23 cellular contexts compared by ENCODE assay signal in the genomic region with DNA sequence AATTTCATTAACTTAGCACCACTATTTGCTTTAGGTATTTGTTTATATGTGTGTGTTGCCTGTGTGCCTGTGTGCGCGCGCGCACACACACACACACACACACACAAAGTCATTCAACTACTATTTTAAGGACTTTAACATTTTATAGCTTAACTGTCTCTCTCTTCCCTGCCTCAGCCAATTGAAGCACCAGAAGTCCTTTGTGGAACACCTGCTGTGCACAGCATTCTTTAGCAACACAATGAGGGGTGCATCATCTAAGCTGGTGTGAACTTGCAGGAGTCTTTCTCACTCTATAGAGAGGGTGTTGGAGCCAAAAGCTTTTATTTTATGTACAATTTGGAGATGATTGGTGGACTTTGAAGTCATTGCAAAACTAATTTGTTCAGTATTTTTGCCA. TPM values are rescaled to one million over a fixed set of nuclear protein-coding genes. Genes with fewer than 3 reads are reported as not detected.
DNase-seq lines count a peak whose midpoint lies in the region; ATAC-seq and TF ChIP-seq lines count a peak whose summit lies in the region.
"Had no signal": no experiment of that assay in that cellular context is flagged by ENCODE, and none has a peak within 500 bp of the region (broad histone marks: within the 10 kb centered on the region; RNA-seq: fewer than 3 reads in every experiment).

No MANE protein-coding gene starts in this region.

- H3K27ac ChIP-seq in A673 (ENCODE audit: low read depth, low read length, poor library complexity, severe bottlenecking) = no peak overlapping the region
- H3K27ac ChIP-seq in HEK293 (ENCODE audit: extremely low read depth, low read depth, low read length) = no peak overlapping the region
- no peak overlapping the region for H3K27ac ChIP-seq in iPS-20b (ENCODE audit: low read length)
- H3K27ac ChIP-seq in lower lobe of right lung = no peak overlapping the region

- H3K9me3 Mint-ChIP-seq in MCF 10A (ENCODE audit: unreplicated experiment) = no peaks in the 10 kb centered on the region
- H3K9me3 Mint-ChIP-seq: CD4-positive, alpha-beta T cell had no signal

- POLR2A ChIA-PET in A673 (lab: Charles Lee; ENCODE audit: low non-redundant PET) = interaction anchor here (0.7 to 0.8 kb wide), 2 partner anchors 113 to 970 kb away, joined by 4 read pairs; no protein-coding TSS in a partner anchor
- POLR2A ChIA-PET in HEK293 (lab: Yijun Ruan, JAX) = interaction anchor here (1.1 kb wide), 1 partner anchor 29 kb away, joined by 3 read pairs; no protein-coding TSS in a partner anchor
- POLR2A ChIA-PET in MCF 10A (lab: Yijun Ruan, JAX) = no interaction called here

- H3K4me3 ChIP-seq in A673 (ENCODE audit: low read depth, low read length, poor library complexity, severe bottlenecking) (no peak overlapping the region), HEK293 (ENCODE audit: low read depth, low read length) (no peak overlapping the region), iPS-20b (ENCODE audit: low read length) (0 out of 2 replicates have a peak overlapping the region, but pooled peaks have one; percentile 5), lower lobe of right lung (no peak overlapping the region)

- H3K4me1 ChIP-seq in A673 (ENCODE audit: insufficient read depth, low read length, poor library complexity, severe bottlenecking) (peaks cover 22% of the 10 kb centered on the region), HEK293 (ENCODE audit: control insufficient read depth, insufficient read depth, low read length) (no peaks in the 10 kb centered on the region), iPS-20b (ENCODE audit: insufficient read depth, low read length) (peaks cover 32% of the 10 kb centered on the region; the same call in 1 of the 2 replicates), lower lobe of right lung (no peaks in the 10 kb centered on the region)

- H3K9ac ChIP-seq in iPS-20b (ENCODE audit: low read depth, low read length) = no peak overlapping the region
- H3K9ac ChIP-seq: SK-N-SH had no signal

- no peaks in the 10 kb centered on the region for H3K27me3 ChIP-seq in A673 (replicated peaks; ENCODE audit: insufficient read depth, low read depth, low read length, poor library complexity)
- H3K27me3 ChIP-seq in iPS-20b (ENCODE audit: insufficient read depth, low read length) = no peaks in the 10 kb centered on the region
- H3K27me3 ChIP-seq in lower lobe of right lung (ENCODE audit: low read depth) = no peaks in the 10 kb centered on the region

- CTCF ChIA-PET in A673 (lab: Charles Lee) = no interaction called here
- CTCF ChIA-PET in HEK293 (lab: Yijun Ruan, JAX) = no interaction called here
- CTCF ChIA-PET in MCF 10A (lab: Yijun Ruan, JAX) = interaction anchor here (0.7 kb wide), 1 partner anchor 95 kb away, joined by 3 read pairs; no protein-coding TSS in a partner anchor

- DNase-seq in A673 (ENCODE audit: low spot score) (peak; percentile 87), ecto neural progenitor cell (ENCODE audit: low spot score) (peak; percentile 47), MCF 10A (ENCODE audit: unreplicated experiment) (no peak), lower lobe of right lung (no peak), left colon (no peak), left ventricle myocardium superior (no peak)
- DNase-seq: CD4-positive, alpha-beta T cell; DMS153; GF-D8; Karpas-422; MM.1S; NCI-H1092; NCI-H1436 treated with DMSO at 0.1 percent for 48 hours; NCI-H2029; NCI-H2171 treated with DMSO at 0.1 percent for 48 hours; NCI-H510A; NCI-H82; PC-3; RPMI8226; SHP77 treated with DMSO at 0.1 percent for 48 hours; SK-N-SH had no signal

- no peaks in the 10 kb centered on the region for H3K36me3 Mint-ChIP-seq in MCF 10A (ENCODE audit: insufficient read depth, unreplicated experiment)

- H3K9me3 ChIP-seq in A673 (ENCODE audit: low read depth, low read length, poor library complexity, severe bottlenecking) (no peaks in the 10 kb centered on the region), HEK293 (ENCODE audit: control insufficient read depth, insufficient read depth, low read depth, low read length) (no peaks in the 10 kb centered on the region), iPS-20b (ENCODE audit: insufficient read depth, low read depth, low read length) (no peaks in the 10 kb centered on the region), lower lobe of right lung (no peaks in the 10 kb centered on the region)
- H3K9me3 ChIP-seq: SK-N-SH had no signal

- no peak overlapping the region for H3K4me3 Mint-ChIP-seq in MCF 10A (ENCODE audit: unreplicated experiment)
- H3K4me3 Mint-ChIP-seq: CD4-positive, alpha-beta T cell had no signal

- intact Hi-C loops in A673 (cut with micrococcal nuclease; ENCODE audit: unreplicated experiment) = no loop called here
- intact Hi-C loops in MCF 10A (cut with micrococcal nuclease) = no loop called here
- intact Hi-C loops in lower lobe of right lung (cut with DNase I) = no loop called here
- intact Hi-C loops in left colon (cut with DNase I, micrococcal nuclease) = no loop called here
- intact Hi-C loops in left ventricle myocardium superior (cut with micrococcal nuclease) = no loop called here

- TF ChIP-seq CTCF in A673 (conservative IDR thresholded peaks at IDR 0.05; ENCODE audit: low read depth, low read length) (no peak), HEK293 (tag by site-specific recombination; IDR thresholded peaks at IDR 0.05) (no peak), MCF 10A (IDR thresholded peaks at IDR 0.05; ENCODE audit: unreplicated experiment) (no peak), lower lobe of right lung (IDR thresholded peaks at IDR 0.05) (no peak)

- BruUV-seq in A673 (replicated peaks; lab: Mats Ljungman, UMichigan) = no TSS peak
- no TSS peak for BruUV-seq in MCF 10A (replicated peaks; lab: Mats Ljungman, UMichigan)

- H3K4me1 Mint-ChIP-seq in MCF 10A (ENCODE audit: insufficient read depth, unreplicated experiment) = peaks cover 7% of the 10 kb centered on the region

- no peaks in the 10 kb centered on the region for H3K36me3 ChIP-seq in A673 (ENCODE audit: insufficient read depth, low read length, poor library complexity, severe bottlenecking)
- H3K36me3 ChIP-seq in HEK293 (ENCODE audit: control insufficient read depth in 2 of 2, insufficient read depth in 1 of 2, low read length in 2 of 2) = peaks cover 0 to 50% of the 10 kb centered on the region in 2 experiments; a peak in 1 of 3 replicates
- no peaks in the 10 kb centered on the region for H3K36me3 ChIP-seq in iPS-20b (ENCODE audit: insufficient read depth, low read depth, low read length)
- no peaks in the 10 kb centered on the region for H3K36me3 ChIP-seq in lower lobe of right lung

- no peak overlapping the region for H3K27ac Mint-ChIP-seq in MCF 10A (ENCODE audit: low read depth, unreplicated experiment)
- H3K27ac Mint-ChIP-seq: CD4-positive, alpha-beta T cell had no signal

- ATAC-seq in lower lobe of right lung (no peak), left colon (no peak), left ventricle myocardium superior (no peak)
- ATAC-seq: PC-3 had no signal

- H3K27me3 Mint-ChIP-seq in MCF 10A (ENCODE audit: insufficient read depth, unreplicated experiment) = no peaks in the 10 kb centered on the region
- H3K27me3 Mint-ChIP-seq: CD4-positive, alpha-beta T cell had no signal

TF ChIP-seq in HEK293, 187 proteins besides CTCF, POLR2A, EP300 and RAD21:
- no peak for TF ChIP-seq HOXD13 (CRISPR knock-in tag; IDR thresholded peaks at IDR 0.05; ENCODE audit: borderline replicate concordance)
- TF ChIP-seq, protein P1, sequence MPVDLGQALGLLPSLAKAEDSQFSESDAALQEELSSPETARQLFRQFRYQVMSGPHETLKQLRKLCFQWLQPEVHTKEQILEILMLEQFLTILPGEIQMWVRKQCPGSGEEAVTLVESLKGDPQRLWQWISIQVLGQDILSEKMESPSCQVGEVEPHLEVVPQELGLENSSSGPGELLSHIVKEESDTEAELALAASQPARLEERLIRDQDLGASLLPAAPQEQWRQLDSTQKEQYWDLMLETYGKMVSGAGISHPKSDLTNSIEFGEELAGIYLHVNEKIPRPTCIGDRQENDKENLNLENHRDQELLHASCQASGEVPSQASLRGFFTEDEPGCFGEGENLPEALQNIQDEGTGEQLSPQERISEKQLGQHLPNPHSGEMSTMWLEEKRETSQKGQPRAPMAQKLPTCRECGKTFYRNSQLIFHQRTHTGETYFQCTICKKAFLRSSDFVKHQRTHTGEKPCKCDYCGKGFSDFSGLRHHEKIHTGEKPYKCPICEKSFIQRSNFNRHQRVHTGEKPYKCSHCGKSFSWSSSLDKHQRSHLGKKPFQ (tag by site-specific recombination; IDR thresholded peaks at IDR 0.05) = peak; percentile 76
TF ChIP-seq in HEK293: peak in this region for 1.

RNA-seq across cellular contexts. Expression of a gene that starts 31.3 kb away (rescaled TPM):
- total RNA-seq in A673 (2021) (59.7 and 70.6 TPM in 2 replicates), MCF 10A (2022) (8.4 and 10.2 TPM in 2 replicates), lower lobe of right lung (91.8 TPM), left colon (1 to 10 TPM; 1.9 to 6.5 TPM), left ventricle myocardium superior (8.5 TPM)
- total RNA-seq: CD4-positive, alpha-beta T cell had no signal

Comparison
In these comparisons a context has a peak if more than half of its experiments do, and no peak if none do; other contexts are left out.
1. DNase-seq: peak in A673 (single experiment) and ecto neural progenitor cell (single experiment); none in MCF 10A (single experiment), lower lobe of right lung (single experiment), left colon (0 of 2) and left ventricle myocardium superior (single experiment).